Comparison of ENCODE assay signal across 2 cellular contexts in the genomic region with DNA sequence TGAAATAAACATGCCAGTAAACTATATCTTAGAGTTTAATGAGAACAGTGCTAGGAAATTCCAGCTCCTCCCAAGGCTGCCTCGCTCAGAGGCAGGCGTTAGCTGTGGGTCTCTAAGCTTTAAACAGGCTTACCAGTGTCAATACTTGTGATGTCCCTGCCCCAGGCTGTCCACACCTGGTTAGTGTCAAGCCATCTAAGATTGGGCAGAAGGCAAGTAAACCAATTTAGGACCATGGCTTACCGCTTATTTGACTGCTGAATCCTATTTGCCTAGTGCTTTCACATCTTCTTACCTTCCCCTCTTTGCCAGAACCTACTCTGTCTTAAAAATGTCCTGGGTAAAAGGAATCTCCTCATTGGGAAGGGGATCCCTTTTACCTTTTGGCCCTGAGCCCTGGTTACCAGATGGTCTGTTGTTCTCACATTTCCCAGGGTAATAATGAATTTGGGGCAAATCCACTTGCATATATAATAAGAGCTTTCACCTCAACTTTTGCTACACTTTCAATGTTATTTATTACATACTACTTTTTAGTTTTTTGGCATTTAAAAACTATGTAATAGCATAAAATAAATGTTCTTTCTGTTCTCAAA.
TF ChIP-seq lines count a peak whose summit lies in the region.

No MANE protein-coding gene starts in this region.

TF ChIP-seq in SK-N-SH, 30 proteins besides CTCF, POLR2A, EP300 and RAD21:
- TF ChIP-seq SIN3A (IDR thresholded peaks at IDR 0.05; ENCODE audit: borderline replicate concordance, low read depth, low read length) (no peak), GATA2 (CRISPR knock-in tag; IDR thresholded peaks at IDR 0.05) (peak; percentile 35; the same call in 1 of the 2 replicates)
- TF ChIP-seq, protein P1, sequence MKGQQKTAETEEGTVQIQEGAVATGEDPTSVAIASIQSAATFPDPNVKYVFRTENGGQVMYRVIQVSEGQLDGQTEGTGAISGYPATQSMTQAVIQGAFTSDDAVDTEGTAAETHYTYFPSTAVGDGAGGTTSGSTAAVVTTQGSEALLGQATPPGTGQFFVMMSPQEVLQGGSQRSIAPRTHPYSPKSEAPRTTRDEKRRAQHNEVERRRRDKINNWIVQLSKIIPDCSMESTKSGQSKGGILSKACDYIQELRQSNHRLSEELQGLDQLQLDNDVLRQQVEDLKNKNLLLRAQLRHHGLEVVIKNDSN (IDR thresholded peaks at IDR 0.05; ENCODE audit: borderline replicate concordance, low read depth), result no peak
- TF ChIP-seq, protein P2, sequence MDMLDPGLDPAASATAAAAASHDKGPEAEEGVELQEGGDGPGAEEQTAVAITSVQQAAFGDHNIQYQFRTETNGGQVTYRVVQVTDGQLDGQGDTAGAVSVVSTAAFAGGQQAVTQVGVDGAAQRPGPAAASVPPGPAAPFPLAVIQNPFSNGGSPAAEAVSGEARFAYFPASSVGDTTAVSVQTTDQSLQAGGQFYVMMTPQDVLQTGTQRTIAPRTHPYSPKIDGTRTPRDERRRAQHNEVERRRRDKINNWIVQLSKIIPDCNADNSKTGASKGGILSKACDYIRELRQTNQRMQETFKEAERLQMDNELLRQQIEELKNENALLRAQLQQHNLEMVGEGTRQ (IDR thresholded peaks at IDR 0.05; ENCODE audit: borderline replicate concordance, low read depth, low read length), result no peak
- TF ChIP-seq, protein P3, sequence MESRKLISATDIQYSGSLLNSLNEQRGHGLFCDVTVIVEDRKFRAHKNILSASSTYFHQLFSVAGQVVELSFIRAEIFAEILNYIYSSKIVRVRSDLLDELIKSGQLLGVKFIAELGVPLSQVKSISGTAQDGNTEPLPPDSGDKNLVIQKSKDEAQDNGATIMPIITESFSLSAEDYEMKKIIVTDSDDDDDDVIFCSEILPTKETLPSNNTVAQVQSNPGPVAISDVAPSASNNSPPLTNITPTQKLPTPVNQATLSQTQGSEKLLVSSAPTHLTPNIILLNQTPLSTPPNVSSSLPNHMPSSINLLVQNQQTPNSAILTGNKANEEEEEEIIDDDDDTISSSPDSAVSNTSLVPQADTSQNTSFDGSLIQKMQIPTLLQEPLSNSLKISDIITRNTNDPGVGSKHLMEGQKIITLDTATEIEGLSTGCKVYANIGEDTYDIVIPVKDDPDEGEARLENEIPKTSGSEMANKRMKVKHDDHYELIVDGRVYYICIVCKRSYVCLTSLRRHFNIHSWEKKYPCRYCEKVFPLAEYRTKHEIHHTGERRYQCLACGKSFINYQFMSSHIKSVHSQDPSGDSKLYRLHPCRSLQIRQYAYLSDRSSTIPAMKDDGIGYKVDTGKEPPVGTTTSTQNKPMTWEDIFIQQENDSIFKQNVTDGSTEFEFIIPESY (IDR thresholded peaks at IDR 0.05; ENCODE audit: borderline replicate concordance, low read depth), result no peak

TF ChIP-seq in SK-N-SH treated with all-trans-retinoic acid at 6 μM for 48 hours, 23 proteins besides CTCF, POLR2A, EP300 and RAD21:
- TF ChIP-seq, protein P4, sequence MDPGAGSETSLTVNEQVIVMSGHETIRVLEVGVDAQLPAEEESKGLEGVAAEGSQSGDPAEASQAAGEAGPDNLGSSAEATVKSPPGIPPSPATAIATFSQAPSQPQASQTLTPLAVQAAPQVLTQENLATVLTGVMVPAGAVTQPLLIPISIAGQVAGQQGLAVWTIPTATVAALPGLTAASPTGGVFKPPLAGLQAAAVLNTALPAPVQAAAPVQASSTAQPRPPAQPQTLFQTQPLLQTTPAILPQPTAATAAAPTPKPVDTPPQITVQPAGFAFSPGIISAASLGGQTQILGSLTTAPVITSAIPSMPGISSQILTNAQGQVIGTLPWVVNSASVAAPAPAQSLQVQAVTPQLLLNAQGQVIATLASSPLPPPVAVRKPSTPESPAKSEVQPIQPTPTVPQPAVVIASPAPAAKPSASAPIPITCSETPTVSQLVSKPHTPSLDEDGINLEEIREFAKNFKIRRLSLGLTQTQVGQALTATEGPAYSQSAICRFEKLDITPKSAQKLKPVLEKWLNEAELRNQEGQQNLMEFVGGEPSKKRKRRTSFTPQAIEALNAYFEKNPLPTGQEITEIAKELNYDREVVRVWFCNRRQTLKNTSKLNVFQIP (CRISPR knock-in tag; IDR thresholded peaks at IDR 0.05; ENCODE audit: borderline replicate concordance, low read depth), result no peak
- TF ChIP-seq ARNTL (CRISPR knock-in tag; IDR thresholded peaks at IDR 0.05; ENCODE audit: borderline replicate concordance, low read depth) (no peak), ZC3H10 (CRISPR knock-in tag; IDR thresholded peaks at IDR 0.05) (no peak), CSDC2 (CRISPR knock-in tag; IDR thresholded peaks at IDR 0.05) (no peak), ZFP30 (CRISPR knock-in tag; IDR thresholded peaks at IDR 0.05) (no peak), RARB (CRISPR knock-in tag; IDR thresholded peaks at IDR 0.05) (no peak), OSR1 (CRISPR knock-in tag; IDR thresholded peaks at IDR 0.05) (no peak), ZNF565 (CRISPR knock-in tag; conservative IDR thresholded peaks at IDR 0.05; ENCODE audit: low read depth) (no peak), ESRRG (CRISPR knock-in tag; IDR thresholded peaks at IDR 0.05) (no peak), ZFP3 (CRISPR knock-in tag; IDR thresholded peaks at IDR 0.05) (no peak), SNAI2 (CRISPR knock-in tag; IDR thresholded peaks at IDR 0.05) (no peak), TOX (CRISPR knock-in tag; IDR thresholded peaks at IDR 0.05; ENCODE audit: borderline replicate concordance) (no peak), TCF4 (CRISPR knock-in tag; IDR thresholded peaks at IDR 0.05; ENCODE audit: borderline replicate concordance) (no peak)
- TF ChIP-seq, protein P5, sequence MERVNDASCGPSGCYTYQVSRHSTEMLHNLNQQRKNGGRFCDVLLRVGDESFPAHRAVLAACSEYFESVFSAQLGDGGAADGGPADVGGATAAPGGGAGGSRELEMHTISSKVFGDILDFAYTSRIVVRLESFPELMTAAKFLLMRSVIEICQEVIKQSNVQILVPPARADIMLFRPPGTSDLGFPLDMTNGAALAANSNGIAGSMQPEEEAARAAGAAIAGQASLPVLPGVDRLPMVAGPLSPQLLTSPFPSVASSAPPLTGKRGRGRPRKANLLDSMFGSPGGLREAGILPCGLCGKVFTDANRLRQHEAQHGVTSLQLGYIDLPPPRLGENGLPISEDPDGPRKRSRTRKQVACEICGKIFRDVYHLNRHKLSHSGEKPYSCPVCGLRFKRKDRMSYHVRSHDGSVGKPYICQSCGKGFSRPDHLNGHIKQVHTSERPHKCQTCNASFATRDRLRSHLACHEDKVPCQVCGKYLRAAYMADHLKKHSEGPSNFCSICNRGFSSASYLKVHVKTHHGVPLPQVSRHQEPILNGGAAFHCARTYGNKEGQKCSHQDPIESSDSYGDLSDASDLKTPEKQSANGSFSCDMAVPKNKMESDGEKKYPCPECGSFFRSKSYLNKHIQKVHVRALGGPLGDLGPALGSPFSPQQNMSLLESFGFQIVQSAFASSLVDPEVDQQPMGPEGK (CRISPR knock-in tag; IDR thresholded peaks at IDR 0.05; ENCODE audit: borderline replicate concordance), result no peak
- TF ChIP-seq, protein P6, sequence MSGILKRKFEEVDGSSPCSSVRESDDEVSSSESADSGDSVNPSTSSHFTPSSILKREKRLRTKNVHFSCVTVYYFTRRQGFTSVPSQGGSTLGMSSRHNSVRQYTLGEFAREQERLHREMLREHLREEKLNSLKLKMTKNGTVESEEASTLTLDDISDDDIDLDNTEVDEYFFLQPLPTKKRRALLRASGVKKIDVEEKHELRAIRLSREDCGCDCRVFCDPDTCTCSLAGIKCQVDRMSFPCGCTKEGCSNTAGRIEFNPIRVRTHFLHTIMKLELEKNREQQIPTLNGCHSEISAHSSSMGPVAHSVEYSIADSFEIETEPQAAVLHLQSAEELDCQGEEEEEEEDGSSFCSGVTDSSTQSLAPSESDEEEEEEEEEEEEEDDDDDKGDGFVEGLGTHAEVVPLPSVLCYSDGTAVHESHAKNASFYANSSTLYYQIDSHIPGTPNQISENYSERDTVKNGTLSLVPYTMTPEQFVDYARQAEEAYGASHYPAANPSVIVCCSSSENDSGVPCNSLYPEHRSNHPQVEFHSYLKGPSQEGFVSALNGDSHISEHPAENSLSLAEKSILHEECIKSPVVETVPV (CRISPR knock-in tag; IDR thresholded peaks at IDR 0.05), result no peak
- TF ChIP-seq, protein P7, sequence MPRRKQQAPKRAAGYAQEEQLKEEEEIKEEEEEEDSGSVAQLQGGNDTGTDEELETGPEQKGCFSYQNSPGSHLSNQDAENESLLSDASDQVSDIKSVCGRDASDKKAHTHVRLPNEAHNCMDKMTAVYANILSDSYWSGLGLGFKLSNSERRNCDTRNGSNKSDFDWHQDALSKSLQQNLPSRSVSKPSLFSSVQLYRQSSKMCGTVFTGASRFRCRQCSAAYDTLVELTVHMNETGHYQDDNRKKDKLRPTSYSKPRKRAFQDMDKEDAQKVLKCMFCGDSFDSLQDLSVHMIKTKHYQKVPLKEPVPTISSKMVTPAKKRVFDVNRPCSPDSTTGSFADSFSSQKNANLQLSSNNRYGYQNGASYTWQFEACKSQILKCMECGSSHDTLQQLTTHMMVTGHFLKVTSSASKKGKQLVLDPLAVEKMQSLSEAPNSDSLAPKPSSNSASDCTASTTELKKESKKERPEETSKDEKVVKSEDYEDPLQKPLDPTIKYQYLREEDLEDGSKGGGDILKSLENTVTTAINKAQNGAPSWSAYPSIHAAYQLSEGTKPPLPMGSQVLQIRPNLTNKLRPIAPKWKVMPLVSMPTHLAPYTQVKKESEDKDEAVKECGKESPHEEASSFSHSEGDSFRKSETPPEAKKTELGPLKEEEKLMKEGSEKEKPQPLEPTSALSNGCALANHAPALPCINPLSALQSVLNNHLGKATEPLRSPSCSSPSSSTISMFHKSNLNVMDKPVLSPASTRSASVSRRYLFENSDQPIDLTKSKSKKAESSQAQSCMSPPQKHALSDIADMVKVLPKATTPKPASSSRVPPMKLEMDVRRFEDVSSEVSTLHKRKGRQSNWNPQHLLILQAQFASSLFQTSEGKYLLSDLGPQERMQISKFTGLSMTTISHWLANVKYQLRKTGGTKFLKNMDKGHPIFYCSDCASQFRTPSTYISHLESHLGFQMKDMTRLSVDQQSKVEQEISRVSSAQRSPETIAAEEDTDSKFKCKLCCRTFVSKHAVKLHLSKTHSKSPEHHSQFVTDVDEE (CRISPR knock-in tag; IDR thresholded peaks at IDR 0.05), result no peak
- TF ChIP-seq, protein P8, sequence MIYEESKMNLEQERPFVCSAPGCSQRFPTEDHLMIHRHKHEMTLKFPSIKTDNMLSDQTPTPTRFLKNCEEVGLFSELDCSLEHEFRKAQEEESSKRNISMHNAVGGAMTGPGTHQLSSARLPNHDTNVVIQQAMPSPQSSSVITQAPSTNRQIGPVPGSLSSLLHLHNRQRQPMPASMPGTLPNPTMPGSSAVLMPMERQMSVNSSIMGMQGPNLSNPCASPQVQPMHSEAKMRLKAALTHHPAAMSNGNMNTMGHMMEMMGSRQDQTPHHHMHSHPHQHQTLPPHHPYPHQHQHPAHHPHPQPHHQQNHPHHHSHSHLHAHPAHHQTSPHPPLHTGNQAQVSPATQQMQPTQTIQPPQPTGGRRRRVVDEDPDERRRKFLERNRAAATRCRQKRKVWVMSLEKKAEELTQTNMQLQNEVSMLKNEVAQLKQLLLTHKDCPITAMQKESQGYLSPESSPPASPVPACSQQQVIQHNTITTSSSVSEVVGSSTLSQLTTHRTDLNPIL (CRISPR knock-in tag; IDR thresholded peaks at IDR 0.05; ENCODE audit: low read depth), result no peak
